Comparison of ENCODE assay signal across 29 cellular contexts in genomic region chr16:84659656-84660300, GRCh38.
"Had no signal": no experiment of that assay in that cellular context is flagged by ENCODE, and none has a peak within 500 bp of the region (broad histone marks: within the 10 kb centered on the region; RNA-seq: fewer than 3 reads in every experiment).

No MANE protein-coding gene starts in this region.

- H3K4me3 ChIP-seq: body of pancreas, esophagus muscularis mucosa, gastroesophageal sphincter, heart right ventricle had no signal

- H3K9me3 ChIP-seq: body of pancreas, esophagus muscularis mucosa, gastroesophageal sphincter, heart right ventricle had no signal

- H3K27me3 ChIP-seq: body of pancreas, esophagus muscularis mucosa, gastroesophageal sphincter, heart right ventricle had no signal

- H3K36me3 ChIP-seq: WERI-Rb-1 had no signal

- H3K9me3 Mint-ChIP-seq: activated CD4-positive, alpha-beta T cell treated with anti-CD3 and anti-CD28 coated beads, Interleukin-2, amount 10 ng/mL, durations not matched to agents 7 days and 5 days; activated naive CD4-positive, alpha-beta T cell treated with anti-CD3 and anti-CD28 coated beads for 36 hours; activated T-cell treated with anti-CD3 and anti-CD28 coated beads, Interleukin-2, amount 50 U/mL, for 4 hours; activated T-helper 17 cell treated with anti-CD3 and anti-CD28 coated beads, Interleukin-2, amount 50 U/mL, for 72 hours; effector memory CD8-positive, alpha-beta T cell; T-cell; T-helper 1 cell treated with Interleukin-12 subunit alpha and Interleukin-12 subunit beta and Interleukin-4 antibody, amounts not matched to agents 30 μg/mL and 1 μg/mL, for 36 hours; T-helper 2 cell treated with Interferon-gamma antibody and Interleukin-4, amounts not matched to agents 5 μg/mL and 100 μg/mL, for 36 hours had no signal

- H3K27ac Mint-ChIP-seq: activated naive CD4-positive, alpha-beta T cell treated with anti-CD3 and anti-CD28 coated beads for 36 hours; activated naive CD8-positive, alpha-beta T cell; activated T-helper 17 cell treated with anti-CD3 and anti-CD28 coated beads, Interleukin-2, amount 50 U/mL, for 72 hours; T-helper 1 cell treated with Interleukin-12 subunit alpha and Interleukin-12 subunit beta and Interleukin-4 antibody, amounts not matched to agents 30 μg/mL and 1 μg/mL, for 36 hours; T-helper 2 cell treated with Interferon-gamma antibody and Interleukin-4, amounts not matched to agents 5 μg/mL and 100 μg/mL, for 36 hours had no signal

- ATAC-seq: activated T-cell treated with anti-CD3 and anti-CD28 coated beads, Interleukin-2, amount 50 U/mL, for 4 hours; activated T-helper 17 cell treated with anti-CD3 and anti-CD28 coated beads, Interleukin-2, amount 50 U/mL, for 72 hours; body of pancreas; effector memory CD8-positive, alpha-beta T cell; gastroesophageal sphincter; heart right ventricle; T-cell had no signal

- DNase-seq: activated CD4-positive, alpha-beta T cell treated with anti-CD3 and anti-CD28 coated beads for 4 hours; activated CD4-positive, alpha-beta T cell treated with anti-CD3 and anti-CD28 coated beads, Interleukin-2, amount 10 ng/mL, durations not matched to agents 7 days and 5 days; activated CD4-positive, alpha-beta T cell treated with anti-CD3 and anti-CD28 coated beads, Interleukin-2, amount 50 U/mL, for 4 hours; activated CD4-positive, CD25-positive, alpha-beta regulatory T cell; activated CD4-positive, CD25-positive, alpha-beta regulatory T cell treated with anti-CD3 and anti-CD28 coated beads, Interleukin-2, amount 50 U/mL, for 72 hours; activated CD8-positive, alpha-beta memory T cell treated with anti-CD3 and anti-CD28 coated beads for 24 hours; activated effector memory CD4-positive, alpha-beta T cell treated with Interleukin-2 at 50 U/mL for 16 hours; activated naive CD4-positive, alpha-beta T cell treated with anti-CD3 and anti-CD28 coated beads for 36 hours; activated T-cell treated with anti-CD3 and anti-CD28 coated beads, Interleukin-2, amount 50 U/mL, for 4 hours; amygdala; body of pancreas; caudate nucleus; cortex of kidney; dermis blood vessel endothelial cell; effector CD4-positive, alpha-beta T cell; effector memory CD8-positive, alpha-beta T cell; erythroblast; foreskin melanocyte; heart right ventricle; SW 1271; T-cell; T1000; WERI-Rb-1 had no signal

- H3K27me3 Mint-ChIP-seq: activated CD4-positive, alpha-beta T cell treated with anti-CD3 and anti-CD28 coated beads, Interleukin-2, amount 10 ng/mL, durations not matched to agents 7 days and 5 days; activated naive CD8-positive, alpha-beta T cell; activated T-helper 17 cell treated with anti-CD3 and anti-CD28 coated beads, Interleukin-2, amount 50 U/mL, for 72 hours; effector memory CD8-positive, alpha-beta T cell; T-cell had no signal

- H3K4me3 Mint-ChIP-seq: activated CD4-positive, alpha-beta T cell treated with anti-CD3 and anti-CD28 coated beads, Interleukin-2, amount 10 ng/mL, durations not matched to agents 7 days and 5 days; activated naive CD4-positive, alpha-beta T cell treated with anti-CD3 and anti-CD28 coated beads for 36 hours; activated naive CD8-positive, alpha-beta T cell; activated T-cell treated with anti-CD3 and anti-CD28 coated beads, Interleukin-2, amount 50 U/mL, for 4 hours; activated T-helper 17 cell treated with anti-CD3 and anti-CD28 coated beads, Interleukin-2, amount 50 U/mL, for 72 hours; effector memory CD8-positive, alpha-beta T cell; T-cell; T-helper 1 cell treated with Interleukin-12 subunit alpha and Interleukin-12 subunit beta and Interleukin-4 antibody, amounts not matched to agents 30 μg/mL and 1 μg/mL, for 36 hours; T-helper 2 cell treated with Interferon-gamma antibody and Interleukin-4, amounts not matched to agents 5 μg/mL and 100 μg/mL, for 36 hours had no signal

- H3K4me1 ChIP-seq: esophagus muscularis mucosa, gastroesophageal sphincter had no signal

- H3K27ac ChIP-seq: body of pancreas, esophagus muscularis mucosa, gastroesophageal sphincter, WERI-Rb-1 had no signal
